12 cellular contexts compared by ENCODE assay signal in genomic region chr1:117371436-117372151, GRCh38. TPM values are rescaled to one million over a fixed set of nuclear protein-coding genes. Genes with fewer than 3 reads are reported as not detected.
DNase-seq lines count a peak whose midpoint lies in the region; ATAC-seq, FAIRE-seq and TF ChIP-seq lines count a peak whose summit lies in the region.
"Had no signal": no experiment of that assay in that cellular context is flagged by ENCODE, and none has a peak within 500 bp of the region (broad histone marks: within the 10 kb centered on the region; RNA-seq: fewer than 3 reads in every experiment).

No MANE protein-coding gene starts in this region.

- WGBS in right lobe of liver (ENCODE audit: insufficient coverage, low coverage, low lambda C conversion rate, missing lambda C conversion rate), result 37% methylated on average over 4 of the region's 4 CpGs

- peak overlapping the region; percentile 93 for H3K4me2 ChIP-seq in BLaER1
- peak overlapping the region; percentile 92 for H3K4me2 ChIP-seq in GM23338

- H3K9ac ChIP-seq in BLaER1, result no peak overlapping the region

- no peak for TF ChIP-seq POLR2A in right lobe of liver (IDR thresholded peaks at IDR 0.05)

- no peak overlapping the region for H2AFZ ChIP-seq in GM23338

- H3K79me2 ChIP-seq in GM23338 (replicated peaks; ENCODE audit: insufficient read depth), result peaks cover 84% of the 10 kb centered on the region

- H3K36me3 ChIP-seq in BLaER1, result peaks cover 8% of the 10 kb centered on the region
- no peaks in the 10 kb centered on the region for H3K36me3 ChIP-seq in GM23338 (ENCODE audit: insufficient read depth)
- no peaks in the 10 kb centered on the region for H3K36me3 ChIP-seq in right lobe of liver
- H3K36me3 ChIP-seq: thoracic aorta had no signal

- peaks cover 19% of the 10 kb centered on the region for H3K4me1 Mint-ChIP-seq in GM23338
- H3K4me1 Mint-ChIP-seq in activated naive CD8-positive, alpha-beta T cell treated with anti-CD3 and anti-CD28 coated beads, Interleukin-2, amount 50 U/mL, for 24 hours, result peaks cover 52% of the 10 kb centered on the region

- intact Hi-C loops in right lobe of liver (cut with DNase I), result no loop called here

- TF ChIP-seq CTCF in GM23338 (conservative IDR thresholded peaks at IDR 0.05; ENCODE audit: low read depth in 2 of 2) (no peak), right lobe of liver (IDR thresholded peaks at IDR 0.05) (no peak)

- peak overlapping the region; percentile 23 for H3K4me3 Mint-ChIP-seq in GM23338
- H3K4me3 Mint-ChIP-seq in activated naive CD8-positive, alpha-beta T cell treated with anti-CD3 and anti-CD28 coated beads, Interleukin-2, amount 50 U/mL, for 24 hours, result peak overlapping the region; percentile 40

- no peaks in the 10 kb centered on the region for H3K9me2 ChIP-seq in GM23338 (ENCODE audit: insufficient read depth)

- H3K4me1 ChIP-seq in BLaER1 (peaks cover 34% of the 10 kb centered on the region), GM23338 (ENCODE audit: insufficient read depth) (peaks cover 10% of the 10 kb centered on the region; the same call in 1 of the 2 replicates), right lobe of liver (peaks cover 0 to 25% (median 10%) of the 10 kb centered on the region in 4 donors)

- H4K20me1 ChIP-seq in BLaER1 (peaks cover 70% of the 10 kb centered on the region), GM23338 (replicated peaks; ENCODE audit: insufficient read depth) (no peaks in the 10 kb centered on the region)

- DNase-seq in GM23338 (ENCODE audit: low spot score) (peak; percentile 40), right lobe of liver (peak; percentile 51 to 73 (median 63)), LoVo (ENCODE audit: low spot score) (no peak), frontal cortex (ENCODE audit: low spot score in 2 of 2) (no peak)
- DNase-seq in activated naive CD8-positive, alpha-beta T cell treated with anti-CD3 and anti-CD28 coated beads, Interleukin-2, amount 50 U/mL, for 24 hours, result no peak
- DNase-seq: kidney had no signal

- no peaks in the 10 kb centered on the region for H3K27me3 ChIP-seq in BLaER1
- H3K27me3 ChIP-seq in GM23338 (ENCODE audit: insufficient read depth), result peaks cover 15% of the 10 kb centered on the region; the same call in 1 of the 2 replicates
- H3K27me3 ChIP-seq in right lobe of liver, result no peaks in the 10 kb centered on the region

- H3K27me3 Mint-ChIP-seq in GM23338 (ENCODE audit: insufficient read depth, low read depth, poor library complexity), result no peaks in the 10 kb centered on the region
- no peaks in the 10 kb centered on the region for H3K27me3 Mint-ChIP-seq in activated naive CD8-positive, alpha-beta T cell treated with anti-CD3 and anti-CD28 coated beads, Interleukin-2, amount 50 U/mL, for 24 hours

- FAIRE-seq in frontal cortex (lab: Jason Lieb, UNC), result no peak
- FAIRE-seq: kidney had no signal

- no peaks in the 10 kb centered on the region for H3K36me3 Mint-ChIP-seq in GM23338 (ENCODE audit: low read depth)
- H3K36me3 Mint-ChIP-seq in activated naive CD8-positive, alpha-beta T cell treated with anti-CD3 and anti-CD28 coated beads, Interleukin-2, amount 50 U/mL, for 24 hours (ENCODE audit: low read depth), result peaks cover 5% of the 10 kb centered on the region

- H3K9me3 Mint-ChIP-seq in GM23338, result no peaks in the 10 kb centered on the region
- no peaks in the 10 kb centered on the region for H3K9me3 Mint-ChIP-seq in activated naive CD8-positive, alpha-beta T cell treated with anti-CD3 and anti-CD28 coated beads, Interleukin-2, amount 50 U/mL, for 24 hours

- H3K4me3 ChIP-seq in BLaER1 (no peak overlapping the region), GM23338 (peak overlapping the region; percentile 8; the same call in 1 of the 2 replicates), right lobe of liver (no peak overlapping the region)
- H3K4me3 ChIP-seq: thoracic aorta had no signal

- H3K9me3 ChIP-seq in BLaER1 (peaks cover 16% of the 10 kb centered on the region), right lobe of liver (no peaks in the 10 kb centered on the region)
- H3K9me3 ChIP-seq: thoracic aorta had no signal

- ATAC-seq in GM23338 (no peak), right lobe of liver (peak; percentile 11 to 49 (median 32)), GM19395 (IDR thresholded peaks at IDR 0.05; ENCODE audit: unreplicated experiment) (no peak), GM18520 (IDR thresholded peaks at IDR 0.05; ENCODE audit: unreplicated experiment) (no peak)
- ATAC-seq in activated naive CD8-positive, alpha-beta T cell treated with anti-CD3 and anti-CD28 coated beads, Interleukin-2, amount 50 U/mL, for 24 hours, result no peak

- no peak overlapping the region for H3K27ac ChIP-seq in BLaER1
- H3K27ac ChIP-seq in GM23338 (ENCODE audit: low read depth), result no peak overlapping the region
- peak overlapping the region in 2 of 3 donors; percentile 7 to 8 for H3K27ac ChIP-seq in right lobe of liver
- H3K27ac ChIP-seq: HL-60, thoracic aorta, VCaP had no signal

- peak overlapping the region; percentile 87 for H3K27ac Mint-ChIP-seq in GM23338
- no peak overlapping the region for H3K27ac Mint-ChIP-seq in activated naive CD8-positive, alpha-beta T cell treated with anti-CD3 and anti-CD28 coated beads, Interleukin-2, amount 50 U/mL, for 24 hours

- H3F3A ChIP-seq in GM23338 (replicated peaks; ENCODE audit: low read depth), result no peaks in the 10 kb centered on the region

TF ChIP-seq in GM23338, 12 proteins besides CTCF, POLR2A, EP300 and RAD21 (continues in another document):
- TF ChIP-seq EZH2phosphoT487 (IDR thresholded peaks at IDR 0.05; ENCODE audit: unreplicated experiment) (no peak), CREB1 (CRISPR knock-in tag; IDR thresholded peaks at IDR 0.05; ENCODE audit: low read depth) (no peak), POLR2AphosphoS5 (IDR thresholded peaks at IDR 0.05; ENCODE audit: low read depth) (no peak), ZNF114 (CRISPR knock-in tag; IDR thresholded peaks at IDR 0.05) (no peak), REST (IDR thresholded peaks at IDR 0.05; ENCODE audit: unreplicated experiment) (no peak), JUNB (IDR thresholded peaks at IDR 0.05; ENCODE audit: unreplicated experiment) (no peak), EZH2 (IDR thresholded peaks at IDR 0.05; ENCODE audit: low read depth, unreplicated experiment) (no peak), ZNF331 (CRISPR knock-in tag; IDR thresholded peaks at IDR 0.05; ENCODE audit: low read depth) (no peak), STAT1 (IDR thresholded peaks at IDR 0.05; ENCODE audit: unreplicated experiment) (no peak), NANOG (IDR thresholded peaks at IDR 0.05; ENCODE audit: borderline replicate concordance) (no peak)

RNA-seq across cellular contexts. Expression of gene MAN1A2, which starts 4.3 kb away (rescaled TPM):
- total RNA-seq in GM23338 (2014; rRNA removed; shearing (Covaris generic)), result 16.9 and 18.6 TPM in 2 replicates
- polyA plus RNA-seq in GM23338 (2016; fragmentation: Nextera tagmentation; extraction: Ambion mirVana), result 19.4 and 22.2 TPM in 2 replicates
- total RNA-seq in right lobe of liver, result 10 to 100 TPM; 24.6 to 39.2 (median 31.2) TPM
- 129 TPM for total RNA-seq in frontal cortex

Comparison
In these comparisons a context has a peak if more than half of its experiments do, and no peak if none do; other contexts are left out.
1. H3K27ac ChIP-seq: peak in right lobe of liver (2 of 3); none in BLaER1 (single experiment) and GM23338 (single experiment).
2. ATAC-seq: peak in right lobe of liver (4 of 4); none in GM23338 (single experiment), activated naive CD8-positive, alpha-beta T cell treated with anti-CD3 and anti-CD28 coated beads, Interleukin-2, amount 50 U/mL, for 24 hours (single experiment), GM19395 (single experiment) and GM18520 (single experiment).
3. DNase-seq: peak in GM23338 (single experiment) and right lobe of liver (3 of 3); none in activated naive CD8-positive, alpha-beta T cell treated with anti-CD3 and anti-CD28 coated beads, Interleukin-2, amount 50 U/mL, for 24 hours (single experiment), LoVo (single experiment) and frontal cortex (0 of 2).